Comparison of ENCODE assay signal across 17 cellular contexts in the genomic region with DNA sequence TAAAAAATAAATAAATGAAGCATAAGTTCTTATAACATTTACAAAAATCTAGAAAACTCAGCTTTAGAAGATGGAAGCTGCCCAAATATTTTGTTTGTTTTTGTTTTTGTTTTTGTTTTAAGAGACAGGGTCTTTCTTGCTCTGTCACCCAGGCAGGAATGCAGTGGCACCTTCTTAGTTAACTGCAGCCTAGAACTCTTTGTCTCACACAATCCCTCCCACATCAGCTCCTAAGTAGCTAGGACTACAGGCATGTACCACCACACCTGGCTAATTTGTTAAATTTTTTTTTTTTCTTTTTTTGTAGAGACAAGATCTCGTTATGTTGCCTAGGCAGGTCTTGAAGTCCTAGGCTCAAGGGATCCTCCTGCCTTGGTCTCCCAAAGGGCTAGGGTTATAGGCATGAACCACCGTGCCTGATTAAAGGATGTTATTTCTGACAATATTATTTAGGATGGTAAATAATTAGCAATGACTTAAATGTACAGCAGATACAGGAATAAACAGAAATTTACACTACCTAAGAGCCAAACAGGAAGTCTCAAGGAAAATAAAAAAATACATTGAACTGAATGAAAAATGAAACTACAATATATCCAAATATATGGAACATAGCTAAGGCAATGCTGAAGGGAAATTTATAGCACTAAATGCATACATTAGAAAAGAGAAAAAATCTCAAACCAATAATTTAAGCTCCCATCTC. TPM values are rescaled to one million over a fixed set of nuclear protein-coding genes. Genes with fewer than 3 reads are reported as not detected.
DNase-seq lines count a peak whose midpoint lies in the region; ATAC-seq, FAIRE-seq and TF ChIP-seq lines count a peak whose summit lies in the region.
"Had no signal": no experiment of that assay in that cellular context is flagged by ENCODE, and none has a peak within 500 bp of the region (broad histone marks: within the 10 kb centered on the region; RNA-seq: fewer than 3 reads in every experiment).

No MANE protein-coding gene starts in this region.

- H3K9me3 Mint-ChIP-seq in WTC11 = peaks cover 19% of the 10 kb centered on the region
- H3K9me3 Mint-ChIP-seq in naive thymus-derived CD8-positive, alpha-beta T cell = peaks cover 0 to 13% (median 5%) of the 10 kb centered on the region in 9 donors
- H3K9me3 Mint-ChIP-seq in endothelial cell (ENCODE audit: unreplicated experiment) = no peaks in the 10 kb centered on the region

- TF ChIP-seq POLR2A in A549 (IDR thresholded peaks at IDR 0.05; ENCODE audit: low read length) = no peak

- no peaks in the 10 kb centered on the region for H3K27me3 Mint-ChIP-seq in WTC11 (ENCODE audit: low read depth)
- H3K27me3 Mint-ChIP-seq in naive thymus-derived CD8-positive, alpha-beta T cell = peaks cover 0 to 3% (median 0%) of the 10 kb centered on the region in 5 donors
- peaks cover 1% of the 10 kb centered on the region for H3K27me3 Mint-ChIP-seq in endothelial cell (ENCODE audit: unreplicated experiment)

- no peak overlapping the region for H3K4me3 ChIP-seq in A549
- H3K4me3 ChIP-seq: smooth muscle cell, thoracic aorta had no signal

- CTCF ChIA-PET in A549 (lab: Yijun Ruan, JAX) = no interaction called here
- CTCF ChIA-PET in WTC11 (lab: Charles Lee) = no interaction called here
- CTCF ChIA-PET in HEK293T (lab: Yijun Ruan, JAX) = no interaction called here

- peaks cover 9% of the 10 kb centered on the region for H3K4me1 Mint-ChIP-seq in WTC11
- peaks cover 2 to 72% (median 7%) of the 10 kb centered on the region in 4 donors for H3K4me1 Mint-ChIP-seq in naive thymus-derived CD8-positive, alpha-beta T cell
- H3K4me1 Mint-ChIP-seq in endothelial cell (ENCODE audit: unreplicated experiment) = peaks cover 3% of the 10 kb centered on the region

- TF ChIP-seq CTCF in A549 (IDR thresholded peaks at IDR 0.05) (no peak), WTC11 (IDR thresholded peaks at IDR 0.05) (no peak), endothelial cell (IDR thresholded peaks at IDR 0.05; ENCODE audit: unreplicated experiment) (no peak)

- H3K4me2 ChIP-seq in A549 = peak overlapping the region; percentile 25; the same call in 1 of the 3 replicates
- H3K4me2 ChIP-seq: KMS-11, smooth muscle cell had no signal

- 77% methylated on average over 2 of the region's 2 CpGs for WGBS in A549 (ENCODE audit: missing lambda C conversion rate)

- no peak for TF ChIP-seq RAD21 in A549 (conservative IDR thresholded peaks at IDR 0.05 in 1 of 2, IDR thresholded peaks at IDR 0.05 in 1 of 2)

- H3K27ac ChIP-seq in A549 = no peak overlapping the region
- H3K27ac ChIP-seq: KMS-11, thoracic aorta had no signal

- no peak overlapping the region for H3K4me3 Mint-ChIP-seq in WTC11
- peak overlapping the region in 1 of 10 donors; percentile 80 for H3K4me3 Mint-ChIP-seq in naive thymus-derived CD8-positive, alpha-beta T cell
- no peak overlapping the region for H3K4me3 Mint-ChIP-seq in endothelial cell (ENCODE audit: unreplicated experiment)

- H3K4me1 ChIP-seq in A549 = peaks cover 14% of the 10 kb centered on the region

- POLR2A ChIA-PET in A549 (lab: Yijun Ruan, JAX) (no interaction called here), WTC11 (lab: Charles Lee) (interaction anchor here (0.7 kb wide), 1 partner anchor 52 kb away, joined by 4 read pairs; no protein-coding TSS in a partner anchor), HEK293T (lab: Yijun Ruan, JAX) (no interaction called here)
- POLR2A ChIA-PET in naive thymus-derived CD8-positive, alpha-beta T cell (lab: Charles Lee) = no interaction called here

- TF ChIP-seq EP300 in A549 (IDR thresholded peaks at IDR 0.05) = no peak

- H3K9me3 ChIP-seq in A549 = no peaks in the 10 kb centered on the region
- H3K9me3 ChIP-seq: thoracic aorta had no signal

- no peak for ATAC-seq in A549
- peak; percentile 46 for ATAC-seq in GM18870 (IDR thresholded peaks at IDR 0.05; ENCODE audit: unreplicated experiment)
- peak; percentile 52 for ATAC-seq in HG02852 (IDR thresholded peaks at IDR 0.05; ENCODE audit: unreplicated experiment)
- ATAC-seq in WTC11 = peak; percentile 72
- no peak for ATAC-seq in naive thymus-derived CD8-positive, alpha-beta T cell

- no peak for FAIRE-seq in A549 (lab: Jason Lieb, UNC)

- no peak for DNase-seq in A549 (ENCODE audit: low read depth in 1 of 2, low spot score in 1 of 2)
- no peak for DNase-seq in WTC11 (ENCODE audit: low spot score)
- DNase-seq in HEK293T (ENCODE audit: extremely low spot score) = no peak
- DNase-seq in naive thymus-derived CD8-positive, alpha-beta T cell = no peak
- no peak for DNase-seq in stimulated activated CD8-positive, alpha-beta memory T cell treated with anti-CD3 and anti-CD28 coated beads, Interleukin-4, amount 100 ng/mL, for 48 hours
- no peak for DNase-seq in endothelial cell (ENCODE audit: low spot score)
- DNase-seq: activated CD4-positive, alpha-beta T cell treated with anti-CD3 and anti-CD28 coated beads for 48 hours; dorsolateral prefrontal cortex; NCI-H1694; NCI-H524 treated with DMSO at 0.1 percent for 48 hours; T-helper 2 cell had no signal

- no peak overlapping the region for H3K27ac Mint-ChIP-seq in WTC11
- H3K27ac Mint-ChIP-seq in naive thymus-derived CD8-positive, alpha-beta T cell = peak overlapping the region in 2 of 10 donors; percentile 54 to 84
- H3K27ac Mint-ChIP-seq in endothelial cell (ENCODE audit: unreplicated experiment) = no peak overlapping the region
- H3K27ac Mint-ChIP-seq: activated T-helper 2 cell treated with anti-CD3 and anti-CD28 coated beads, Interferon-gamma antibody, Interleukin-2, Interleukin-4, amounts not matched to agents 10 μg/mL and 5 μg/mL and 100 μg/mL, durations not matched to agents 14 hours and 24 hours and 36 hours had no signal

- H3K36me3 Mint-ChIP-seq in WTC11 (peaks cover 12% of the 10 kb centered on the region), endothelial cell (ENCODE audit: low read depth, unreplicated experiment) (no peaks in the 10 kb centered on the region)
- H3K36me3 Mint-ChIP-seq in naive thymus-derived CD8-positive, alpha-beta T cell = peaks cover 0 to 5% (median 3%) of the 10 kb centered on the region in 3 donors

TF ChIP-seq in A549, 52 proteins besides CTCF, POLR2A, EP300 and RAD21:
- TF ChIP-seq KDM5A (IDR thresholded peaks at IDR 0.05) (no peak), KDM1A (IDR thresholded peaks at IDR 0.05; ENCODE audit: low read depth) (no peak), CBX8 (IDR thresholded peaks at IDR 0.05) (no peak), HOXB5 (CRISPR knock-in tag; IDR thresholded peaks at IDR 0.05) (no peak), PBX3 (IDR thresholded peaks at IDR 0.05) (no peak), RFX5 (IDR thresholded peaks at IDR 0.05) (no peak)

TF ChIP-seq in WTC11, 78 proteins besides CTCF, POLR2A, EP300 and RAD21:
- TF ChIP-seq HMGXB4 (CRISPR knock-in tag; IDR thresholded peaks at IDR 0.05) = no peak

TF ChIP-seq in HEK293T, 16 proteins besides CTCF, POLR2A, EP300 and RAD21:
- TF ChIP-seq FOXA1 (IDR thresholded peaks at IDR 0.05) (no peak), ELF4 (IDR thresholded peaks at IDR 0.05) (no peak), CTBP1 (IDR thresholded peaks at IDR 0.05; ENCODE audit: borderline replicate concordance) (no peak), HDGF (IDR thresholded peaks at IDR 0.05; ENCODE audit: borderline replicate concordance) (no peak), BHLHE40 (IDR thresholded peaks at IDR 0.05; ENCODE audit: borderline replicate concordance) (no peak), ARNT (IDR thresholded peaks at IDR 0.05) (no peak), NFRKB (IDR thresholded peaks at IDR 0.05) (no peak), SP1 (IDR thresholded peaks at IDR 0.05) (no peak), SUZ12 (IDR thresholded peaks at IDR 0.05) (no peak), FOXM1 (IDR thresholded peaks at IDR 0.05; ENCODE audit: borderline replicate concordance) (no peak), LEF1 (IDR thresholded peaks at IDR 0.05; ENCODE audit: borderline replicate concordance) (no peak), ZNF384 (IDR thresholded peaks at IDR 0.05) (no peak), FOXK2 (IDR thresholded peaks at IDR 0.05) (no peak), PKNOX1 (IDR thresholded peaks at IDR 0.05) (no peak), TARDBP (IDR thresholded peaks at IDR 0.05) (no peak), L3MBTL2 (conservative IDR thresholded peaks at IDR 0.05) (no peak)

RNA-seq across cellular contexts. Expression of gene SESTD1, which starts 17.2 kb away (rescaled TPM):
- polyA plus RNA-seq in A549 (2011; rRNA removed) (26.0 and 39.3 TPM in 2 replicates), A549 (2017; fragmentation: RNase III; extraction: RNeasy Plus Mini Kit Qiagen cat#74134 plus additional on column Dnase treatment) (12.6 to 16.3 TPM (median 12.8 TPM) in 3 replicates)
- 5.7 and 6.4 TPM in 2 replicates for polyA plus RNA-seq in A549 (2012; cell fraction: cytosol; rRNA removed)
- polyA plus RNA-seq in A549 (2012; cell fraction: nucleus; rRNA removed) = 2.7 and 5.7 TPM in 2 replicates
- 17.4 and 18.7 TPM in 2 replicates for polyA minus RNA-seq in A549 (2011; rRNA and poly(A)+ RNA removed)
- total RNA-seq in WTC11 (2021) (37.9 to 59.9 TPM (median 40.6 TPM) in 3 replicates), endothelial cell (ENCODE audit: unreplicated experiment) (92.4 TPM)
- total RNA-seq in naive thymus-derived CD8-positive, alpha-beta T cell = 1 to 10 TPM; 4.9 to 5.3 TPM
- 1 to 10 TPM in 2 of 3 donors, under 1 TPM in 1; 0.27 to 1.4 (median 1.0) TPM for polyA plus RNA-seq in naive thymus-derived CD8-positive, alpha-beta T cell

Comparison
In these comparisons a context has a peak if more than half of its experiments do, and no peak if none do; other contexts are left out.
1. ATAC-seq: peak in GM18870 (single experiment), HG02852 (single experiment) and WTC11 (single experiment); none in A549 (0 of 2) and naive thymus-derived CD8-positive, alpha-beta T cell (0 of 2).